In the genomic region with DNA sequence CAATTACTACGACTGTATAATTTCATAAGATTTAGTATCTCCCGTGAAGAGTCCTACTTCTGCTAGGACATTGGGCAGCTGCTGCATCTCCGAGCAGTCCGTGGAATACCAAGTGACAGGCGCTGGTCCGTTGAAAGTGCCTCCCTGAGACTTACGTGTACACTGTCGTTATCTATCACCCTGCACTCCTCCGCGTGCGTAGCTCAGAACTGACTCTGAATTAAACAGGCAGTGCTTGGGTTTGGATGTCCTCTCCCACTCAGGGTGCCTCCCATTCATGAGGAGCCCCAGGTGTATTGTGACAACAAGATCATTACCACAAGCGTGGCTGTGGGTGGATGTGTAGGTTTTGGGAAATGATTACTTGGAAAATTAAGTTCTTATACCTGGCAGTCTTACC, we compare ENCODE assay signal across 18 cellular contexts.
"Had no signal": no experiment of that assay in that cellular context is flagged by ENCODE, and none has a peak within 500 bp of the region (broad histone marks: within the 10 kb centered on the region; RNA-seq: fewer than 3 reads in every experiment).

No MANE protein-coding gene starts in this region.

- H3K36me3 ChIP-seq: colonic mucosa, lower lobe of right lung, pancreas, thoracic aorta, transverse colon had no signal

- H3K9me3 ChIP-seq: colonic mucosa, lower lobe of right lung, pancreas, thoracic aorta, transverse colon had no signal

- DNase-seq: colonic mucosa; dermis blood vessel endothelial cell; effector CD4-positive, alpha-beta T cell; endodermal cell; erythroblast; foreskin melanocyte; hippocampal formation; lower lobe of right lung; natural killer cell; pancreas; right cardiac atrium; small intestine; stimulated activated CD4-positive, alpha-beta T cell treated with anti-CD3 and anti-CD28 coated beads, Interleukin-4, amount 100 ng/mL, for 1 hour; stimulated activated CD8-positive, alpha-beta memory T cell treated with anti-CD3 and anti-CD28 coated beads, Interleukin-4, amount 100 ng/mL, for 48 hours; transverse colon had no signal

- H3K27ac ChIP-seq: colonic mucosa, lower lobe of right lung, pancreas, thoracic aorta, transverse colon had no signal

- H3K27me3 ChIP-seq: colonic mucosa, pancreas, transverse colon had no signal

- ATAC-seq: left lobe of liver; lower lobe of right lung; natural killer cell; pancreas; right cardiac atrium; stimulated activated effector memory CD8-positive, alpha-beta T cell treated with anti-CD3 and anti-CD28 coated beads, Interleukin-12 subunit alpha, Interleukin-12 subunit beta, amount 100 ng/mL, for 72 hours had no signal

- H3K4me1 ChIP-seq: colonic mucosa, pancreas, transverse colon had no signal

- H3K4me3 ChIP-seq: colonic mucosa, lower lobe of right lung, pancreas, thoracic aorta, transverse colon had no signal
